Comparison of ENCODE assay signal across 1 cellular context in the genomic region with DNA sequence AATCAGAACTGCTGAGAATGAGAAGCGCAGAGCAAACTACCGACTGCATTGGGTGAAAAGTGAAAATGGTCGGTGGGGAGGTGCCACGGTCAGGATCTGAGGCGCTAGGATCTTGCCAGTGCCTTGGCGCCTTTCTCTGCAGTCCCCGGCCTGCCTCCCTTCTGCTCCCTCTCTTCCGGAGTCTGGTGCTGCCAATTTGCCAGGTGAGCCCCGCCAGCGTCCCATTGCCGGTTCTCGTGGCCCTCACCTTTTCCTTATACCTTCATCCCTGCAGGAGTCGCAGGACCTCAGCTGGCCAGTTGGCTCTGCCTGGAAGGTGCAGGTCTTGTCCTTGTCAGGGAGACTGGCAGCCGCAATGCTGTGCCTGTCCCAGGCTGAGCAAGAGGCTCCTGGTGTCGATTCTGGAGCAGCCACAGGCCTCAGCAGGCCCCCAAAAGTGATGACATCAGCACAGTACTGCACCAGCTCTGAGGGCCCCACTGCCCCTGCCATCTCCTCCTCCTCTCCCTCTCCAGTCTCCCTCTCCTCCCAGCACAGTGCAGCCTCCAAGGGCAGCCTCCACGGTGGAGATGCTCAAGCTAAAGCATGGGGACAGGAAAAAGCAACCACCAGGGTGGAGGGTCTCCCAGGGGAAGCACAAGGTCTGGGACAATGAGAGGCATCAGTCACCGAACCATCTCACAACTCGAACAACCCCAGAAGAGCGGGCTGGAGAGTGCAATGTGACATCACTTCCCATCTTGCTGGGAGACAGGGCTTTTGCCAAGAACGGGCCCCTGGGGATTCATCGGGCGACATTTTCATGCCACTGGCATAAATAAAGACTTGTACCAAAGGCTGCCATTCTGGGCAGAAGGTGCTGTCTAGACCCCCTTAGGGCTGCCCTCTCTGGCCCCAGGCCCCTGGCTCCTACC.
TF ChIP-seq lines count a peak whose summit lies in the region.

No MANE protein-coding gene starts in this region.

TF ChIP-seq in GM23338, 12 proteins besides CTCF, POLR2A, EP300 and RAD21 (continued from another document):
- TF ChIP-seq, protein P1, sequence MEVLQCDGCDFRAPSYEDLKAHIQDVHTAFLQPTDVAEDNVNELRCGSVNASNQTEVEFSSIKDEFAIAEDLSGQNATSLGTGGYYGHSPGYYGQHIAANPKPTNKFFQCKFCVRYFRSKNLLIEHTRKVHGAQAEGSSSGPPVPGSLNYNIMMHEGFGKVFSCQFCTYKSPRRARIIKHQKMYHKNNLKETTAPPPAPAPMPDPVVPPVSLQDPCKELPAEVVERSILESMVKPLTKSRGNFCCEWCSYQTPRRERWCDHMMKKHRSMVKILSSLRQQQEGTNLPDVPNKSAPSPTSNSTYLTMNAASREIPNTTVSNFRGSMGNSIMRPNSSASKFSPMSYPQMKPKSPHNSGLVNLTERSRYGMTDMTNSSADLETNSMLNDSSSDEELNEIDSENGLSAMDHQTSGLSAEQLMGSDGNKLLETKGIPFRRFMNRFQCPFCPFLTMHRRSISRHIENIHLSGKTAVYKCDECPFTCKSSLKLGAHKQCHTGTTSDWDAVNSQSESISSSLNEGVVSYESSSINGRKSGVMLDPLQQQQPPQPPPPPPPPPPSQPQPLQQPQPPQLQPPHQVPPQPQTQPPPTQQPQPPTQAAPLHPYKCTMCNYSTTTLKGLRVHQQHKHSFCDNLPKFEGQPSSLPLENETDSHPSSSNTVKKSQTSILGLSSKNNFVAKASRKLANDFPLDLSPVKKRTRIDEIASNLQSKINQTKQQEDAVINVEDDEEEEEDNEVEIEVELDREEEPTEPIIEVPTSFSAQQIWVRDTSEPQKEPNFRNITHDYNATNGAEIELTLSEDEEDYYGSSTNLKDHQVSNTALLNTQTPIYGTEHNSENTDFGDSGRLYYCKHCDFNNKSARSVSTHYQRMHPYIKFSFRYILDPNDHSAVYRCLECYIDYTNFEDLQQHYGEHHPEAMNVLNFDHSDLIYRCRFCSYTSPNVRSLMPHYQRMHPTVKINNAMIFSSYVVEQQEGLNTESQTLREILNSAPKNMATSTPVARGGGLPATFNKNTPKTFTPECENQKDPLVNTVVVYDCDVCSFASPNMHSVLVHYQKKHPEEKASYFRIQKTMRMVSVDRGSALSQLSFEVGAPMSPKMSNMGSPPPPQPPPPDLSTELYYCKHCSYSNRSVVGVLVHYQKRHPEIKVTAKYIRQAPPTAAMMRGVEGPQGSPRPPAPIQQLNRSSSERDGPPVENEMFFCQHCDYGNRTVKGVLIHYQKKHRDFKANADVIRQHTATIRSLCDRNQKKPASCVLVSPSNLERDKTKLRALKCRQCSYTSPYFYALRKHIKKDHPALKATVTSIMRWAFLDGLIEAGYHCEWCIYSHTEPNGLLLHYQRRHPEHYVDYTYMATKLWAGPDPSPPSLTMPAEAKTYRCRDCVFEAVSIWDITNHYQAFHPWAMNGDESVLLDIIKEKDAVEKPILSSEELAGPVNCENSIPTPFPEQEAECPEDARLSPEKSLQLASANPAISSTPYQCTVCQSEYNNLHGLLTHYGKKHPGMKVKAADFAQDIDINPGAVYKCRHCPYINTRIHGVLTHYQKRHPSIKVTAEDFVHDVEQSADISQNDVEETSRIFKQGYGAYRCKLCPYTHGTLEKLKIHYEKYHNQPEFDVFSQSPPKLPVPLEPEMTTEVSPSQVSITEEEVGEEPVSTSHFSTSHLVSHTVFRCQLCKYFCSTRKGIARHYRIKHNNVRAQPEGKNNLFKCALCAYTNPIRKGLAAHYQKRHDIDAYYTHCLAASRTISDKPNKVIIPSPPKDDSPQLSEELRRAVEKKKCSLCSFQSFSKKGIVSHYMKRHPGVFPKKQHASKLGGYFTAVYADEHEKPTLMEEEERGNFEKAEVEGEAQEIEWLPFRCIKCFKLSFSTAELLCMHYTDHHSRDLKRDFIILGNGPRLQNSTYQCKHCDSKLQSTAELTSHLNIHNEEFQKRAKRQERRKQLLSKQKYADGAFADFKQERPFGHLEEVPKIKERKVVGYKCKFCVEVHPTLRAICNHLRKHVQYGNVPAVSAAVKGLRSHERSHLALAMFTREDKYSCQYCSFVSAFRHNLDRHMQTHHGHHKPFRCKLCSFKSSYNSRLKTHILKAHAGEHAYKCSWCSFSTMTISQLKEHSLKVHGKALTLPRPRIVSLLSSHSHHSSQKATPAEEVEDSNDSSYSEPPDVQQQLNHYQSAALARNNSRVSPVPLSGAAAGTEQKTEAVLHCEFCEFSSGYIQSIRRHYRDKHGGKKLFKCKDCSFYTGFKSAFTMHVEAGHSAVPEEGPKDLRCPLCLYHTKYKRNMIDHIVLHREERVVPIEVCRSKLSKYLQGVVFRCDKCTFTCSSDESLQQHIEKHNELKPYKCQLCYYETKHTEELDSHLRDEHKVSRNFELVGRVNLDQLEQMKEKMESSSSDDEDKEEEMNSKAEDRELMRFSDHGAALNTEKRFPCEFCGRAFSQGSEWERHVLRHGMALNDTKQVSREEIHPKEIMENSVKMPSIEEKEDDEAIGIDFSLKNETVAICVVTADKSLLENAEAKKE (CRISPR knock-in tag; IDR thresholded peaks at IDR 0.05): no peak
- TF ChIP-seq, protein P2, sequence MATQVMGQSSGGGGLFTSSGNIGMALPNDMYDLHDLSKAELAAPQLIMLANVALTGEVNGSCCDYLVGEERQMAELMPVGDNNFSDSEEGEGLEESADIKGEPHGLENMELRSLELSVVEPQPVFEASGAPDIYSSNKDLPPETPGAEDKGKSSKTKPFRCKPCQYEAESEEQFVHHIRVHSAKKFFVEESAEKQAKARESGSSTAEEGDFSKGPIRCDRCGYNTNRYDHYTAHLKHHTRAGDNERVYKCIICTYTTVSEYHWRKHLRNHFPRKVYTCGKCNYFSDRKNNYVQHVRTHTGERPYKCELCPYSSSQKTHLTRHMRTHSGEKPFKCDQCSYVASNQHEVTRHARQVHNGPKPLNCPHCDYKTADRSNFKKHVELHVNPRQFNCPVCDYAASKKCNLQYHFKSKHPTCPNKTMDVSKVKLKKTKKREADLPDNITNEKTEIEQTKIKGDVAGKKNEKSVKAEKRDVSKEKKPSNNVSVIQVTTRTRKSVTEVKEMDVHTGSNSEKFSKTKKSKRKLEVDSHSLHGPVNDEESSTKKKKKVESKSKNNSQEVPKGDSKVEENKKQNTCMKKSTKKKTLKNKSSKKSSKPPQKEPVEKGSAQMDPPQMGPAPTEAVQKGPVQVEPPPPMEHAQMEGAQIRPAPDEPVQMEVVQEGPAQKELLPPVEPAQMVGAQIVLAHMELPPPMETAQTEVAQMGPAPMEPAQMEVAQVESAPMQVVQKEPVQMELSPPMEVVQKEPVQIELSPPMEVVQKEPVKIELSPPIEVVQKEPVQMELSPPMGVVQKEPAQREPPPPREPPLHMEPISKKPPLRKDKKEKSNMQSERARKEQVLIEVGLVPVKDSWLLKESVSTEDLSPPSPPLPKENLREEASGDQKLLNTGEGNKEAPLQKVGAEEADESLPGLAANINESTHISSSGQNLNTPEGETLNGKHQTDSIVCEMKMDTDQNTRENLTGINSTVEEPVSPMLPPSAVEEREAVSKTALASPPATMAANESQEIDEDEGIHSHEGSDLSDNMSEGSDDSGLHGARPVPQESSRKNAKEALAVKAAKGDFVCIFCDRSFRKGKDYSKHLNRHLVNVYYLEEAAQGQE (IDR thresholded peaks at IDR 0.05; ENCODE audit: unreplicated experiment): no peak
- TF ChIP-seq, protein P3, sequence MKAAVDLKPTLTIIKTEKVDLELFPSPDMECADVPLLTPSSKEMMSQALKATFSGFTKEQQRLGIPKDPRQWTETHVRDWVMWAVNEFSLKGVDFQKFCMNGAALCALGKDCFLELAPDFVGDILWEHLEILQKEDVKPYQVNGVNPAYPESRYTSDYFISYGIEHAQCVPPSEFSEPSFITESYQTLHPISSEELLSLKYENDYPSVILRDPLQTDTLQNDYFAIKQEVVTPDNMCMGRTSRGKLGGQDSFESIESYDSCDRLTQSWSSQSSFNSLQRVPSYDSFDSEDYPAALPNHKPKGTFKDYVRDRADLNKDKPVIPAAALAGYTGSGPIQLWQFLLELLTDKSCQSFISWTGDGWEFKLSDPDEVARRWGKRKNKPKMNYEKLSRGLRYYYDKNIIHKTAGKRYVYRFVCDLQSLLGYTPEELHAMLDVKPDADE (IDR thresholded peaks at IDR 0.05): no peak
- no peak for TF ChIP-seq CREB1 (CRISPR knock-in tag; IDR thresholded peaks at IDR 0.05; ENCODE audit: low read depth)
- no peak for TF ChIP-seq POLR2AphosphoS5 (IDR thresholded peaks at IDR 0.05; ENCODE audit: low read depth)
- TF ChIP-seq EZH2phosphoT487 (IDR thresholded peaks at IDR 0.05; ENCODE audit: unreplicated experiment): no peak
- no peak for TF ChIP-seq EZH2 (IDR thresholded peaks at IDR 0.05; ENCODE audit: low read depth, unreplicated experiment)
- no peak for TF ChIP-seq NANOG (IDR thresholded peaks at IDR 0.05; ENCODE audit: borderline replicate concordance)
- no peak for TF ChIP-seq ZNF331 (CRISPR knock-in tag; IDR thresholded peaks at IDR 0.05; ENCODE audit: low read depth)
